In the genomic region with DNA sequence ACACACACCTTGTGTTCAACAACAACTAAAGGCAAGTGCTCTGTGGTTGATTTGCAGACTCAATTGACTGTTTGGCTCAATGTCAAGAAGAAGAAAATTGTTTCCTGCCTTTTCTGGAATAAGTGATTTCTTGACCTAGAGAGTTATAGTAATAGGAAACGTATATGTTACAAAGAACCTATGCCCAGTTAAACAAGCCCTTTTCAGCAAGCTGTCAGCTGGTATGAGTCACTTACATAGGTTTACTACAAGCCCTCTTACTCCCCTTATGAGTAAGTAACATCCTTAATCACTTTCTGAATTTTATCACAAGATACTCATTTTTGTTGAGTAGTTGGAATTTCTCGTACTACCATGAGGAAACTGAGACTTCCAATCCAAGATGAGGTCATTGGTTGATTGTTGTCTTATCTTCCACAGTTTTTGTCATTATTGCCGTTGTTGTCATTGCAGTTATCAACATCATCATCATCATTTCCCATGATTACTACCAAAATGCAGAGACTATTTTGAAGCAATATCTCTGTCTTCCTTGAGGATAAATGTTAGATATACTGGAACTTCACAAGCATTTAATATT, we compare ENCODE assay signal across 15 cellular contexts.
DNase-seq lines count a peak whose midpoint lies in the region; ATAC-seq, FAIRE-seq and TF ChIP-seq lines count a peak whose summit lies in the region.
"Had no signal": no experiment of that assay in that cellular context is flagged by ENCODE, and none has a peak within 500 bp of the region (broad histone marks: within the 10 kb centered on the region; RNA-seq: fewer than 3 reads in every experiment).

No MANE protein-coding gene starts in this region.

- no peaks in the 10 kb centered on the region for H3K36me3 Mint-ChIP-seq in activated CD8-positive, alpha-beta T cell treated with anti-CD3 and anti-CD28 coated beads for 36 hours (ENCODE audit: low read depth)
- H3K36me3 Mint-ChIP-seq in activated CD8-positive, alpha-beta T cell treated with anti-CD3 and anti-CD28 coated beads, Interleukin-2, amount 10 ng/mL, durations not matched to agents 7 days and 5 days (ENCODE audit: low read depth), result no peaks in the 10 kb centered on the region

- peak; percentile 56 for ATAC-seq in activated CD8-positive, alpha-beta T cell treated with anti-CD3 and anti-CD28 coated beads for 36 hours
- ATAC-seq in activated CD8-positive, alpha-beta T cell treated with anti-CD3 and anti-CD28 coated beads, Interleukin-2, amount 10 ng/mL, durations not matched to agents 7 days and 5 days, result no peak
- peak; percentile 45 for ATAC-seq in HG02571 (IDR thresholded peaks at IDR 0.05; ENCODE audit: unreplicated experiment)
- peak; percentile 58 for ATAC-seq in HG03558 (IDR thresholded peaks at IDR 0.05; ENCODE audit: extremely low read depth, unreplicated experiment)
- peak; percentile 85 for ATAC-seq in foreskin keratinocyte
- ATAC-seq: A549 had no signal

- no peaks in the 10 kb centered on the region for H3K27me3 ChIP-seq in foreskin keratinocyte

- POLR2A ChIA-PET in activated CD8-positive, alpha-beta T cell treated with anti-CD3 and anti-CD28 coated beads for 36 hours (lab: Charles Lee), result no interaction called here
- POLR2A ChIA-PET in activated CD8-positive, alpha-beta T cell treated with anti-CD3 and anti-CD28 coated beads, Interleukin-2, amount 10 ng/mL, durations not matched to agents 7 days and 5 days (lab: Charles Lee), result no interaction called here

- no peak overlapping the region for H3K4me3 Mint-ChIP-seq in activated CD8-positive, alpha-beta T cell treated with anti-CD3 and anti-CD28 coated beads for 36 hours
- no peak overlapping the region for H3K4me3 Mint-ChIP-seq in activated CD8-positive, alpha-beta T cell treated with anti-CD3 and anti-CD28 coated beads, Interleukin-2, amount 10 ng/mL, durations not matched to agents 7 days and 5 days

- FAIRE-seq in D721Med (lab: Jason Lieb, UNC), result no peak
- FAIRE-seq: A549 had no signal

- DNase-seq in activated CD8-positive, alpha-beta T cell treated with anti-CD3 and anti-CD28 coated beads for 36 hours, result no peak
- DNase-seq in activated CD8-positive, alpha-beta T cell treated with anti-CD3 and anti-CD28 coated beads, Interleukin-2, amount 10 ng/mL, durations not matched to agents 7 days and 5 days, result no peak
- peak; percentile 5 to 26 for DNase-seq in foreskin keratinocyte
- DNase-seq in germinal center (ENCODE audit: low spot score), result no peak
- DNase-seq in COLO668 (lab: John Stamatoyannopoulos, UW; ENCODE audit: unreplicated experiment), result no peak
- DNase-seq in D721Med (ENCODE audit: insufficient read length, low spot score), result no peak
- DNase-seq: activated gamma-delta T cell; DMS79 treated with DMSO at 0.1 percent for 48 hours; effector CD4-positive, alpha-beta T cell; NCI-H146; PC-9; WERI-Rb-1 had no signal

- TF ChIP-seq CTCF in activated CD8-positive, alpha-beta T cell treated with anti-CD3 and anti-CD28 coated beads for 36 hours (IDR thresholded peaks at IDR 0.05), result no peak
- TF ChIP-seq CTCF in foreskin keratinocyte (conservative IDR thresholded peaks at IDR 0.05) (no peak), D721Med (IDR thresholded peaks at IDR 0.05; ENCODE audit: insufficient read depth, missing control alignments) (no peak)

- H3K27me3 Mint-ChIP-seq in activated CD8-positive, alpha-beta T cell treated with anti-CD3 and anti-CD28 coated beads for 36 hours, result no peaks in the 10 kb centered on the region
- no peaks in the 10 kb centered on the region for H3K27me3 Mint-ChIP-seq in activated CD8-positive, alpha-beta T cell treated with anti-CD3 and anti-CD28 coated beads, Interleukin-2, amount 10 ng/mL, durations not matched to agents 7 days and 5 days (ENCODE audit: low read depth)

- H3K4me1 Mint-ChIP-seq in activated CD8-positive, alpha-beta T cell treated with anti-CD3 and anti-CD28 coated beads for 36 hours (ENCODE audit: low read depth), result no peaks in the 10 kb centered on the region
- no peaks in the 10 kb centered on the region for H3K4me1 Mint-ChIP-seq in activated CD8-positive, alpha-beta T cell treated with anti-CD3 and anti-CD28 coated beads, Interleukin-2, amount 10 ng/mL, durations not matched to agents 7 days and 5 days (ENCODE audit: low read depth)

- H3K27ac ChIP-seq in foreskin keratinocyte, result no peak overlapping the region
- H3K27ac ChIP-seq: A549, PC-9, WERI-Rb-1 had no signal

- CTCF ChIA-PET in activated CD8-positive, alpha-beta T cell treated with anti-CD3 and anti-CD28 coated beads for 36 hours (lab: Charles Lee), result no interaction called here
- CTCF ChIA-PET in activated CD8-positive, alpha-beta T cell treated with anti-CD3 and anti-CD28 coated beads, Interleukin-2, amount 10 ng/mL, durations not matched to agents 7 days and 5 days (lab: Charles Lee), result no interaction called here

- no peaks in the 10 kb centered on the region for H3K4me1 ChIP-seq in foreskin keratinocyte
- H3K4me1 ChIP-seq: A549 had no signal

- H3K9me3 Mint-ChIP-seq in activated CD8-positive, alpha-beta T cell treated with anti-CD3 and anti-CD28 coated beads for 36 hours, result no peaks in the 10 kb centered on the region
- no peaks in the 10 kb centered on the region for H3K9me3 Mint-ChIP-seq in activated CD8-positive, alpha-beta T cell treated with anti-CD3 and anti-CD28 coated beads, Interleukin-2, amount 10 ng/mL, durations not matched to agents 7 days and 5 days (ENCODE audit: insufficient read depth)

- intact Hi-C loops in activated CD8-positive, alpha-beta T cell treated with anti-CD3 and anti-CD28 coated beads for 36 hours (cut with micrococcal nuclease), result no loop called here

- H3K27ac Mint-ChIP-seq in activated CD8-positive, alpha-beta T cell treated with anti-CD3 and anti-CD28 coated beads for 36 hours, result no peak overlapping the region
- no peak overlapping the region for H3K27ac Mint-ChIP-seq in activated CD8-positive, alpha-beta T cell treated with anti-CD3 and anti-CD28 coated beads, Interleukin-2, amount 10 ng/mL, durations not matched to agents 7 days and 5 days

Comparison
In these comparisons a context has a peak if more than half of its experiments do, and no peak if none do; other contexts are left out.
1. DNase-seq: peak in foreskin keratinocyte (2 of 2); none in activated CD8-positive, alpha-beta T cell treated with anti-CD3 and anti-CD28 coated beads for 36 hours (single experiment), activated CD8-positive, alpha-beta T cell treated with anti-CD3 and anti-CD28 coated beads, Interleukin-2, amount 10 ng/mL, durations not matched to agents 7 days and 5 days (single experiment), germinal center (single experiment), COLO668 (single experiment) and D721Med (single experiment).